ENCODE assay signal across 1 cellular context in the genomic region with DNA sequence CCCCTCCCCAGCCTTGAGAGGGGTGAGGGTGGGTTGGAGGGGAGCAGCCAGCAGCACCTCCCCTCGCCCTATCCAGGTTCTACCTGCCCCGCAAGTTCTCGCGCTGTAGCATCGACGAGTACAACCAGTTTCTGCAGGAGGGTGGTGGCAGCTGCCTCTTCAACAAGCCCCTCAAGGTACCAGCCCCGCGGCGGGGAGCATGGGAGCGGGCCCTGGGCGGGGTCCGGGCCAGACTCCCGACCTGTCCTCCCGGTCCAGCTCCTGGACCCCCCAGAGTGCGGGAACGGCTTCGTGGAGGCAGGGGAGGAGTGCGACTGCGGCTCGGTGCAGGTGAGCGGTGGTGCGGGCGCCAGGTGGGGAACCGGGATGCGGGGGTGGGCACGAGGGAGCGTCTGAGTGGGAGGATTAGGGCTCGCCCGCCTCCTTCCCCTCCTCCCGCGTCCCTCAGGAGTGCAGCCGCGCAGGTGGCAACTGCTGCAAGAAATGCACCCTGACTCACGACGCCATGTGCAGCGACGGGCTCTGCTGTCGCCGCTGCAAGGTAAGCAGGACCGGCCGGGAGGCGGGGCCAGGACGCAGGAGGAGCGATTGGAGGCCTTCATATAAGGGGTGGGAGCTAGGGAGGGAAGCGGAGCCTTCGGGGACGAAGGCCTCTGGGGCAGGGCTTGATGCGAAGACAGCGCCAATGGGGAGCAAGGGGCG.
TF ChIP-seq lines count a peak whose summit lies in the region.

No MANE protein-coding gene starts in this region.

TF ChIP-seq in GM12878, 131 proteins besides CTCF, POLR2A, EP300 and RAD21 (continued from another document and continues in another):
- TF ChIP-seq, protein P1, sequence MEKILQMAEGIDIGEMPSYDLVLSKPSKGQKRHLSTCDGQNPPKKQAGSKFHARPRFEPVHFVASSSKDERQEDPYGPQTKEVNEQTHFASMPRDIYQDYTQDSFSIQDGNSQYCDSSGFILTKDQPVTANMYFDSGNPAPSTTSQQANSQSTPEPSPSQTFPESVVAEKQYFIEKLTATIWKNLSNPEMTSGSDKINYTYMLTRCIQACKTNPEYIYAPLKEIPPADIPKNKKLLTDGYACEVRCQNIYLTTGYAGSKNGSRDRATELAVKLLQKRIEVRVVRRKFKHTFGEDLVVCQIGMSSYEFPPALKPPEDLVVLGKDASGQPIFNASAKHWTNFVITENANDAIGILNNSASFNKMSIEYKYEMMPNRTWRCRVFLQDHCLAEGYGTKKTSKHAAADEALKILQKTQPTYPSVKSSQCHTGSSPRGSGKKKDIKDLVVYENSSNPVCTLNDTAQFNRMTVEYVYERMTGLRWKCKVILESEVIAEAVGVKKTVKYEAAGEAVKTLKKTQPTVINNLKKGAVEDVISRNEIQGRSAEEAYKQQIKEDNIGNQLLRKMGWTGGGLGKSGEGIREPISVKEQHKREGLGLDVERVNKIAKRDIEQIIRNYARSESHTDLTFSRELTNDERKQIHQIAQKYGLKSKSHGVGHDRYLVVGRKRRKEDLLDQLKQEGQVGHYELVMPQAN (conservative IDR thresholded peaks at IDR 0.05): 0 out of 2 replicates have a peak, but pooled peaks have one; percentile 15
- TF ChIP-seq, protein P2, sequence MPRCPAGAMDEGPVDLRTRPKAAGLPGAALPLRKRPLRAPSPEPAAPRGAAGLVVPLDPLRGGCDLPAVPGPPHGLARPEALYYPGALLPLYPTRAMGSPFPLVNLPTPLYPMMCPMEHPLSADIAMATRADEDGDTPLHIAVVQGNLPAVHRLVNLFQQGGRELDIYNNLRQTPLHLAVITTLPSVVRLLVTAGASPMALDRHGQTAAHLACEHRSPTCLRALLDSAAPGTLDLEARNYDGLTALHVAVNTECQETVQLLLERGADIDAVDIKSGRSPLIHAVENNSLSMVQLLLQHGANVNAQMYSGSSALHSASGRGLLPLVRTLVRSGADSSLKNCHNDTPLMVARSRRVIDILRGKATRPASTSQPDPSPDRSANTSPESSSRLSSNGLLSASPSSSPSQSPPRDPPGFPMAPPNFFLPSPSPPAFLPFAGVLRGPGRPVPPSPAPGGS (IDR thresholded peaks at IDR 0.05; ENCODE audit: borderline replicate concordance, insufficient read depth, low read depth, low read length, poor library complexity, severe bottlenecking): no peak
- TF ChIP-seq, protein P3, sequence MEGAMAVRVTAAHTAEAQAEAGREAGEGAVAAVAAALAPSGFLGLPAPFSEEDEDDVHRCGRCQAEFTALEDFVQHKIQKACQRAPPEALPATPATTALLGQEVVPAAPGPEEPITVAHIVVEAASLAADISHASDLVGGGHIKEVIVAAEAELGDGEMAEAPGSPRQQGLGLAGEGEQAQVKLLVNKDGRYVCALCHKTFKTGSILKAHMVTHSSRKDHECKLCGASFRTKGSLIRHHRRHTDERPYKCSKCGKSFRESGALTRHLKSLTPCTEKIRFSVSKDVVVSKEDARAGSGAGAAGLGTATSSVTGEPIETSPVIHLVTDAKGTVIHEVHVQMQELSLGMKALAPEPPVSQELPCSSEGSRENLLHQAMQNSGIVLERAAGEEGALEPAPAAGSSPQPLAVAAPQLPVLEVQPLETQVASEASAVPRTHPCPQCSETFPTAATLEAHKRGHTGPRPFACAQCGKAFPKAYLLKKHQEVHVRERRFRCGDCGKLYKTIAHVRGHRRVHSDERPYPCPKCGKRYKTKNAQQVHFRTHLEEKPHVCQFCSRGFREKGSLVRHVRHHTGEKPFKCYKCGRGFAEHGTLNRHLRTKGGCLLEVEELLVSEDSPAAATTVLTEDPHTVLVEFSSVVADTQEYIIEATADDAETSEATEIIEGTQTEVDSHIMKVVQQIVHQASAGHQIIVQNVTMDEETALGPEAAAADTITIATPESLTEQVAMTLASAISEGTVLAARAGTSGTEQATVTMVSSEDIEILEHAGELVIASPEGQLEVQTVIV (IDR thresholded peaks at IDR 0.05; ENCODE audit: borderline replicate concordance, partially characterized antibody): no peak
- TF ChIP-seq BHLHE40 (IDR thresholded peaks at IDR 0.05; ENCODE audit: borderline replicate concordance in 1 of 2, low read depth in 2 of 2, low read length in 1 of 2) (no peak), ZBED1 (IDR thresholded peaks at IDR 0.05; ENCODE audit: borderline replicate concordance) (no peak), FOXM1 (IDR thresholded peaks at IDR 0.05; ENCODE audit: low read depth, low read length) (no peak), SPI1 (IDR thresholded peaks at IDR 0.05; ENCODE audit: borderline replicate concordance, insufficient read depth, low read depth, low read length) (0 out of 2 replicates have a peak, but pooled peaks have one; percentile 10), POLR2AphosphoS2 (IDR thresholded peaks at IDR 0.05; ENCODE audit: low read depth, low read length) (no peak), KAT2A (conservative IDR thresholded peaks at IDR 0.05; ENCODE audit: control insufficient read depth, low read depth, low read length) (no peak), CEBPB (IDR thresholded peaks at IDR 0.05; ENCODE audit: borderline replicate concordance in 1 of 2, low read depth in 2 of 2, low read length in 2 of 2) (no peak), TCF7 (IDR thresholded peaks at IDR 0.05; ENCODE audit: borderline replicate concordance) (no peak), TCF3 (IDR thresholded peaks at IDR 0.05; ENCODE audit: borderline replicate concordance, insufficient read depth, low read depth, low read length) (no peak), BCL11A (IDR thresholded peaks at IDR 0.05; ENCODE audit: low read depth, low read length) (no peak), SP1 (IDR thresholded peaks at IDR 0.05; ENCODE audit: low read depth, low read length) (peak; percentile 58), LARP7 (IDR thresholded peaks at IDR 0.05) (no peak), BMI1 (IDR thresholded peaks at IDR 0.05; ENCODE audit: borderline replicate concordance) (no peak), IKZF1 (conservative IDR thresholded peaks at IDR 0.05) (peak; percentile 48; the same call in 1 of the 2 replicates), SIN3A (IDR thresholded peaks at IDR 0.05; ENCODE audit: low read depth, low read length) (0 out of 2 replicates have a peak, but pooled peaks have one; percentile 62), ZNF217 (IDR thresholded peaks at IDR 0.05) (no peak), CREM (IDR thresholded peaks at IDR 0.05; ENCODE audit: low read depth) (peak; percentile 61; the same call in 1 of the 2 replicates), ZNF384 (IDR thresholded peaks at IDR 0.05; ENCODE audit: borderline replicate concordance, low read depth, low read length) (no peak), RAD51 (IDR thresholded peaks at IDR 0.05) (no peak), HCFC1 (IDR thresholded peaks at IDR 0.05; ENCODE audit: low read length) (no peak), SRF (IDR thresholded peaks at IDR 0.05; ENCODE audit: low read depth in 2 of 2, low read length in 2 of 2) (no peak), ASH2L (IDR thresholded peaks at IDR 0.05; ENCODE audit: borderline replicate concordance, low read depth) (no peak), BACH1 (IDR thresholded peaks at IDR 0.05; ENCODE audit: borderline replicate concordance) (no peak), MXI1 (IDR thresholded peaks at IDR 0.05; ENCODE audit: low read depth, low read length) (peak; percentile 88), ESRRA (IDR thresholded peaks at IDR 0.05; ENCODE audit: low read length) (no peak), PAX5 (IDR thresholded peaks at IDR 0.05; ENCODE audit: borderline replicate concordance, low read depth, low read length) (no peak), FOXK2 (IDR thresholded peaks at IDR 0.05) (no peak), SREBF1 (IDR thresholded peaks at IDR 0.05; ENCODE audit: low read length) (no peak), SMAD5 (IDR thresholded peaks at IDR 0.05; ENCODE audit: low read depth) (no peak), ZSCAN29 (IDR thresholded peaks at IDR 0.05) (no peak), RELA (IDR thresholded peaks at IDR 0.05; ENCODE audit: borderline replicate concordance, partially characterized antibody) (no peak)
- TF ChIP-seq, protein P4, sequence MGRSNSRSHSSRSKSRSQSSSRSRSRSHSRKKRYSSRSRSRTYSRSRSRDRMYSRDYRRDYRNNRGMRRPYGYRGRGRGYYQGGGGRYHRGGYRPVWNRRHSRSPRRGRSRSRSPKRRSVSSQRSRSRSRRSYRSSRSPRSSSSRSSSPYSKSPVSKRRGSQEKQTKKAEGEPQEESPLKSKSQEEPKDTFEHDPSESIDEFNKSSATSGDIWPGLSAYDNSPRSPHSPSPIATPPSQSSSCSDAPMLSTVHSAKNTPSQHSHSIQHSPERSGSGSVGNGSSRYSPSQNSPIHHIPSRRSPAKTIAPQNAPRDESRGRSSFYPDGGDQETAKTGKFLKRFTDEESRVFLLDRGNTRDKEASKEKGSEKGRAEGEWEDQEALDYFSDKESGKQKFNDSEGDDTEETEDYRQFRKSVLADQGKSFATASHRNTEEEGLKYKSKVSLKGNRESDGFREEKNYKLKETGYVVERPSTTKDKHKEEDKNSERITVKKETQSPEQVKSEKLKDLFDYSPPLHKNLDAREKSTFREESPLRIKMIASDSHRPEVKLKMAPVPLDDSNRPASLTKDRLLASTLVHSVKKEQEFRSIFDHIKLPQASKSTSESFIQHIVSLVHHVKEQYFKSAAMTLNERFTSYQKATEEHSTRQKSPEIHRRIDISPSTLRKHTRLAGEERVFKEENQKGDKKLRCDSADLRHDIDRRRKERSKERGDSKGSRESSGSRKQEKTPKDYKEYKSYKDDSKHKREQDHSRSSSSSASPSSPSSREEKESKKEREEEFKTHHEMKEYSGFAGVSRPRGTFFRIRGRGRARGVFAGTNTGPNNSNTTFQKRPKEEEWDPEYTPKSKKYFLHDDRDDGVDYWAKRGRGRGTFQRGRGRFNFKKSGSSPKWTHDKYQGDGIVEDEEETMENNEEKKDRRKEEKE (IDR thresholded peaks at IDR 0.05): no peak
- TF ChIP-seq, protein P5, sequence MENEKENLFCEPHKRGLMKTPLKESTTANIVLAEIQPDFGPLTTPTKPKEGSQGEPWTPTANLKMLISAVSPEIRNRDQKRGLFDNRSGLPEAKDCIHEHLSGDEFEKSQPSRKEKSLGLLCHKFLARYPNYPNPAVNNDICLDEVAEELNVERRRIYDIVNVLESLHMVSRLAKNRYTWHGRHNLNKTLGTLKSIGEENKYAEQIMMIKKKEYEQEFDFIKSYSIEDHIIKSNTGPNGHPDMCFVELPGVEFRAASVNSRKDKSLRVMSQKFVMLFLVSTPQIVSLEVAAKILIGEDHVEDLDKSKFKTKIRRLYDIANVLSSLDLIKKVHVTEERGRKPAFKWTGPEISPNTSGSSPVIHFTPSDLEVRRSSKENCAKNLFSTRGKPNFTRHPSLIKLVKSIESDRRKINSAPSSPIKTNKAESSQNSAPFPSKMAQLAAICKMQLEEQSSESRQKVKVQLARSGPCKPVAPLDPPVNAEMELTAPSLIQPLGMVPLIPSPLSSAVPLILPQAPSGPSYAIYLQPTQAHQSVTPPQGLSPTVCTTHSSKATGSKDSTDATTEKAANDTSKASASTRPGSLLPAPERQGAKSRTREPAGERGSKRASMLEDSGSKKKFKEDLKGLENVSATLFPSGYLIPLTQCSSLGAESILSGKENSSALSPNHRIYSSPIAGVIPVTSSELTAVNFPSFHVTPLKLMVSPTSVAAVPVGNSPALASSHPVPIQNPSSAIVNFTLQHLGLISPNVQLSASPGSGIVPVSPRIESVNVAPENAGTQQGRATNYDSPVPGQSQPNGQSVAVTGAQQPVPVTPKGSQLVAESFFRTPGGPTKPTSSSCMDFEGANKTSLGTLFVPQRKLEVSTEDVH (IDR thresholded peaks at IDR 0.05; ENCODE audit: low read depth, partially characterized antibody): no peak
- TF ChIP-seq, protein P6, sequence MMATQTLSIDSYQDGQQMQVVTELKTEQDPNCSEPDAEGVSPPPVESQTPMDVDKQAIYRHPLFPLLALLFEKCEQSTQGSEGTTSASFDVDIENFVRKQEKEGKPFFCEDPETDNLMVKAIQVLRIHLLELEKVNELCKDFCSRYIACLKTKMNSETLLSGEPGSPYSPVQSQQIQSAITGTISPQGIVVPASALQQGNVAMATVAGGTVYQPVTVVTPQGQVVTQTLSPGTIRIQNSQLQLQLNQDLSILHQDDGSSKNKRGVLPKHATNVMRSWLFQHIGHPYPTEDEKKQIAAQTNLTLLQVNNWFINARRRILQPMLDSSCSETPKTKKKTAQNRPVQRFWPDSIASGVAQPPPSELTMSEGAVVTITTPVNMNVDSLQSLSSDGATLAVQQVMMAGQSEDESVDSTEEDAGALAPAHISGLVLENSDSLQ (IDR thresholded peaks at IDR 0.05): peak; percentile 33; the same call in 1 of the 2 replicates
- TF ChIP-seq, protein P7, sequence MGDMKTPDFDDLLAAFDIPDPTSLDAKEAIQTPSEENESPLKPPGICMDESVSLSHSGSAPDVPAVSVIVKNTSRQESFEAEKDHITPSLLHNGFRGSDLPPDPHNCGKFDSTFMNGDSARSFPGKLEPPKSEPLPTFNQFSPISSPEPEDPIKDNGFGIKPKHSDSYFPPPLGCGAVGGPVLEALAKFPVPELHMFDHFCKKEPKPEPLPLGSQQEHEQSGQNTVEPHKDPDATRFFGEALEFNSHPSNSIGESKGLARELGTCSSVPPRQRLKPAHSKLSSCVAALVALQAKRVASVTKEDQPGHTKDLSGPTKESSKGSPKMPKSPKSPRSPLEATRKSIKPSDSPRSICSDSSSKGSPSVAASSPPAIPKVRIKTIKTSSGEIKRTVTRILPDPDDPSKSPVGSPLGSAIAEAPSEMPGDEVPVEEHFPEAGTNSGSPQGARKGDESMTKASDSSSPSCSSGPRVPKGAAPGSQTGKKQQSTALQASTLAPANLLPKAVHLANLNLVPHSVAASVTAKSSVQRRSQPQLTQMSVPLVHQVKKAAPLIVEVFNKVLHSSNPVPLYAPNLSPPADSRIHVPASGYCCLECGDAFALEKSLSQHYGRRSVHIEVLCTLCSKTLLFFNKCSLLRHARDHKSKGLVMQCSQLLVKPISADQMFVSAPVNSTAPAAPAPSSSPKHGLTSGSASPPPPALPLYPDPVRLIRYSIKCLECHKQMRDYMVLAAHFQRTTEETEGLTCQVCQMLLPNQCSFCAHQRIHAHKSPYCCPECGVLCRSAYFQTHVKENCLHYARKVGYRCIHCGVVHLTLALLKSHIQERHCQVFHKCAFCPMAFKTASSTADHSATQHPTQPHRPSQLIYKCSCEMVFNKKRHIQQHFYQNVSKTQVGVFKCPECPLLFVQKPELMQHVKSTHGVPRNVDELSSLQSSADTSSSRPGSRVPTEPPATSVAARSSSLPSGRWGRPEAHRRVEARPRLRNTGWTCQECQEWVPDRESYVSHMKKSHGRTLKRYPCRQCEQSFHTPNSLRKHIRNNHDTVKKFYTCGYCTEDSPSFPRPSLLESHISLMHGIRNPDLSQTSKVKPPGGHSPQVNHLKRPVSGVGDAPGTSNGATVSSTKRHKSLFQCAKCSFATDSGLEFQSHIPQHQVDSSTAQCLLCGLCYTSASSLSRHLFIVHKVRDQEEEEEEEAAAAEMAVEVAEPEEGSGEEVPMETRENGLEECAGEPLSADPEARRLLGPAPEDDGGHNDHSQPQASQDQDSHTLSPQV (IDR thresholded peaks at IDR 0.05): no peak
- TF ChIP-seq, protein P8, sequence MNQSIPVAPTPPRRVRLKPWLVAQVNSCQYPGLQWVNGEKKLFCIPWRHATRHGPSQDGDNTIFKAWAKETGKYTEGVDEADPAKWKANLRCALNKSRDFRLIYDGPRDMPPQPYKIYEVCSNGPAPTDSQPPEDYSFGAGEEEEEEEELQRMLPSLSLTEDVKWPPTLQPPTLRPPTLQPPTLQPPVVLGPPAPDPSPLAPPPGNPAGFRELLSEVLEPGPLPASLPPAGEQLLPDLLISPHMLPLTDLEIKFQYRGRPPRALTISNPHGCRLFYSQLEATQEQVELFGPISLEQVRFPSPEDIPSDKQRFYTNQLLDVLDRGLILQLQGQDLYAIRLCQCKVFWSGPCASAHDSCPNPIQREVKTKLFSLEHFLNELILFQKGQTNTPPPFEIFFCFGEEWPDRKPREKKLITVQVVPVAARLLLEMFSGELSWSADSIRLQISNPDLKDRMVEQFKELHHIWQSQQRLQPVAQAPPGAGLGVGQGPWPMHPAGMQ (IDR thresholded peaks at IDR 0.05; ENCODE audit: borderline replicate concordance): no peak
